Comparison of ENCODE assay signal across 18 cellular contexts in the genomic region with DNA sequence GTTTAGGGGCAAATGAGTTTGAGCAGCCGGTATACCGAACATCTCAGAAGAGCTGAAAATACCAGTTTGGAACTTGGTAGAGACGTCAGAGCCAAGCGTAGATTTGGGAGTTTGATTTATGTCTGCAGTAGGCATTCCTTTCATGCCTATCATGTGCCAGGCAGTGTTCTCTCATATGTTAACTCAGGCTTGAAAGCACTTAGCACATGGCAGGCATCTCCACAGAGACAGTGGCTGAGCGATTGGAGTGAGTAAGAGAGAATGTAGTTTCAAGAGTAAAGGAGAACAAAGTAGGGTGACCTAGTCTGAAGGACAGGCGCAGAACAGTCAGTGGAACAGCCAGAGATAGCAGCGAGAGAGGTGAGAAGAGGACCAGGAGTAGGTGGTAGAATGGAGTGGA.
"Had no signal": no experiment of that assay in that cellular context is flagged by ENCODE, and none has a peak within 500 bp of the region (broad histone marks: within the 10 kb centered on the region; RNA-seq: fewer than 3 reads in every experiment).

No MANE protein-coding gene starts in this region.

- H3K4me1 ChIP-seq: ascending aorta had no signal

- H3K9me3 Mint-ChIP-seq: activated naive CD4-positive, alpha-beta T cell treated with anti-CD3 and anti-CD28 coated beads, Interleukin-2, amount 10 ng/mL, durations not matched to agents 7 days and 5 days; activated naive CD8-positive, alpha-beta T cell treated with anti-CD3 and anti-CD28 coated beads, Interleukin-2, amount 50 U/mL, for 24 hours; natural killer cell; T-helper 1 cell treated with Interleukin-12 subunit alpha and Interleukin-12 subunit beta and Interleukin-4 antibody, amounts not matched to agents 30 μg/mL and 1 μg/mL, for 36 hours had no signal

- H3K27me3 Mint-ChIP-seq: activated naive CD4-positive, alpha-beta T cell treated with anti-CD3 and anti-CD28 coated beads, Interleukin-2, amount 10 ng/mL, durations not matched to agents 7 days and 5 days; activated naive CD8-positive, alpha-beta T cell treated with anti-CD3 and anti-CD28 coated beads, Interleukin-2, amount 50 U/mL, for 24 hours; type B pancreatic cell had no signal

- H3K4me3 Mint-ChIP-seq: activated naive CD4-positive, alpha-beta T cell treated with anti-CD3 and anti-CD28 coated beads, Interleukin-2, amount 10 ng/mL, durations not matched to agents 7 days and 5 days; activated naive CD8-positive, alpha-beta T cell treated with anti-CD3 and anti-CD28 coated beads, Interleukin-2, amount 50 U/mL, for 24 hours; type B pancreatic cell had no signal

- H3K36me3 Mint-ChIP-seq: activated naive CD4-positive, alpha-beta T cell treated with anti-CD3 and anti-CD28 coated beads, Interleukin-2, amount 10 ng/mL, durations not matched to agents 7 days and 5 days; natural killer cell had no signal

- H2AFZ ChIP-seq: parathyroid adenoma had no signal

- H3K27ac ChIP-seq: ascending aorta, lower lobe of right lung, parathyroid adenoma had no signal

- H3K27me3 ChIP-seq: ascending aorta had no signal

- DNase-seq: activated CD4-positive, alpha-beta T cell treated with anti-CD3 and anti-CD28 coated beads, Interleukin-2, amount 50 U/mL, for 1 hour; activated CD8-positive, alpha-beta memory T cell treated with anti-CD3 and anti-CD28 coated beads, Interleukin-2, amount 50 U/mL, for 4 hours; activated effector memory CD4-positive, alpha-beta T cell treated with Interleukin-2 at 50 U/mL for 16 hours; activated naive CD4-positive, alpha-beta T cell treated with anti-CD3 and anti-CD28 coated beads, Interleukin-2, amount 10 ng/mL, durations not matched to agents 7 days and 5 days; activated naive CD8-positive, alpha-beta T cell treated with anti-CD3 and anti-CD28 coated beads, Interleukin-2, amount 50 U/mL, for 24 hours; activated T-cell treated with anti-CD3 and anti-CD28 coated beads, Interleukin-2, amount 50 U/mL, for 48 hours; cerebellar nuclear complex; cortex of kidney; erythroblast; lower lobe of right lung; natural killer cell; retina; stimulated activated naive CD8-positive, alpha-beta T cell treated with anti-CD3 and anti-CD28 coated beads, Interleukin-15, Interleukin-2, amounts not matched to agents 100 U/mL and 50 U/mL, for 24 hours had no signal

- H3K27ac Mint-ChIP-seq: activated naive CD8-positive, alpha-beta T cell treated with anti-CD3 and anti-CD28 coated beads, Interleukin-2, amount 50 U/mL, for 24 hours; natural killer cell; type B pancreatic cell had no signal

- ATAC-seq: activated CD4-positive, CD25-positive, alpha-beta regulatory T cell treated with anti-CD3 and anti-CD28 coated beads, Interleukin-2, amount 50 U/mL, for 24 hours; activated naive CD8-positive, alpha-beta T cell treated with anti-CD3 and anti-CD28 coated beads, Interleukin-2, amount 50 U/mL, for 24 hours; stimulated activated naive CD8-positive, alpha-beta T cell treated with anti-CD3 and anti-CD28 coated beads, Interleukin-15, Interleukin-2, amounts not matched to agents 100 U/mL and 50 U/mL, for 24 hours had no signal

- H3K36me3 ChIP-seq: ascending aorta, lower lobe of right lung had no signal

- H3K9ac ChIP-seq: parathyroid adenoma had no signal

- H3K9me3 ChIP-seq: ascending aorta, lower lobe of right lung had no signal

- H3K4me3 ChIP-seq: ascending aorta, lower lobe of right lung had no signal

- H3K4me1 Mint-ChIP-seq: activated naive CD4-positive, alpha-beta T cell treated with anti-CD3 and anti-CD28 coated beads, Interleukin-2, amount 10 ng/mL, durations not matched to agents 7 days and 5 days; activated naive CD8-positive, alpha-beta T cell treated with anti-CD3 and anti-CD28 coated beads, Interleukin-2, amount 50 U/mL, for 24 hours had no signal
